8 cellular contexts compared by ENCODE assay signal in genomic region chr3:115819785-115820384, GRCh38.
DNase-seq lines count a peak whose midpoint lies in the region; ATAC-seq and TF ChIP-seq lines count a peak whose summit lies in the region.

No MANE protein-coding gene starts in this region.

- H3K36me3 ChIP-seq in SK-N-SH (replicated peaks in 1 of 2; ENCODE audit: control insufficient read depth in 1 of 2, insufficient read depth in 2 of 2, low read length in 1 of 2): no peaks in the 10 kb centered on the region
- H3K36me3 ChIP-seq in adrenal gland (replicated peaks in 1 of 2): no peaks in the 10 kb centered on the region
- no peaks in the 10 kb centered on the region for H3K36me3 ChIP-seq in sigmoid colon

- CTCF ChIA-PET in SK-N-SH (lab: Yijun Ruan, JAX): interaction anchor here (0.6 to 2.7 kb wide), 18 partner anchors 9 to 970 kb away, joined by 3 to 11 read pairs (median 3); no protein-coding TSS in a partner anchor

- H3K4me3 ChIP-seq in SK-N-SH (ENCODE audit: low read depth in 2 of 2, low read length in 1 of 2) (no peak overlapping the region; a peak in 1 of 4 replicates), adrenal gland (no peak overlapping the region), sigmoid colon (no peak overlapping the region)

- intact Hi-C loops in adrenal gland (cut with DNase I) (loop anchor here in 1 of 2 donors (10.0 kb wide), 1 partner anchor 605 kb away; no protein-coding TSS in a partner anchor), left ventricle myocardium superior (cut with micrococcal nuclease) (no loop called here), sigmoid colon (cut with DNase I) (loop anchor here (5.0 kb wide), 1 partner anchor 937 kb away; no protein-coding TSS in a partner anchor)

- peak; percentile 14 to 24 for DNase-seq in activated CD8-positive, alpha-beta memory T cell treated with anti-CD3 and anti-CD28 coated beads for 1 hour (ENCODE audit: extremely low read depth in 1 of 2, low read depth in 1 of 2)
- no peak for DNase-seq in activated CD8-positive, alpha-beta memory T cell treated with anti-CD3 and anti-CD28 coated beads for 24 hours
- peak; percentile 75 for DNase-seq in NCI-H1092 (lab: John Stamatoyannopoulos, UW)
- DNase-seq in SK-N-SH: peak; percentile 57
- DNase-seq in adrenal gland: peak; percentile 66 to 92 (median 69)
- peak; percentile 38 for DNase-seq in left ventricle myocardium superior
- DNase-seq in sigmoid colon: peak; percentile 73

- no peak overlapping the region for H3K9ac ChIP-seq in SK-N-SH

- peaks cover 2% of the 10 kb centered on the region for H3F3A ChIP-seq in SK-N-SH (replicated peaks; ENCODE audit: insufficient read depth)

- no peaks in the 10 kb centered on the region for H3K79me2 ChIP-seq in SK-N-SH (ENCODE audit: insufficient read depth)

- TF ChIP-seq RAD21 in SK-N-SH (IDR thresholded peaks at IDR 0.05; ENCODE audit: low read length): peak; percentile 91

- no peaks in the 10 kb centered on the region for H3K27me3 ChIP-seq in SK-N-SH (ENCODE audit: insufficient read depth)
- H3K27me3 ChIP-seq in adrenal gland: no peaks in the 10 kb centered on the region
- no peaks in the 10 kb centered on the region for H3K27me3 ChIP-seq in sigmoid colon

- H3K9me3 ChIP-seq in SK-N-SH (no peaks in the 10 kb centered on the region), adrenal gland (replicated peaks in 1 of 3) (no peaks in the 10 kb centered on the region), sigmoid colon (no peaks in the 10 kb centered on the region)

- ATAC-seq in HG02678 (IDR thresholded peaks at IDR 0.05; ENCODE audit: unreplicated experiment) (peak; percentile 98), left ventricle myocardium superior (peak; percentile 79)

- TF ChIP-seq POLR2A in adrenal gland (IDR thresholded peaks at IDR 0.05) (peak in 1 of 2 donors; percentile 6), sigmoid colon (IDR thresholded peaks at IDR 0.05) (no peak)

- TF ChIP-seq EP300 in SK-N-SH (IDR thresholded peaks at IDR 0.05; ENCODE audit: borderline replicate concordance in 1 of 2, low read depth in 1 of 2, low read length in 1 of 2) (no peak), sigmoid colon (IDR thresholded peaks at IDR 0.05) (no peak)

- WGBS in SK-N-SH (ENCODE audit: low lambda C conversion rate): 52% methylated on average over 6 of the region's 6 CpGs
- WGBS in adrenal gland, 4 donors: 48 to 62% (median 58%) methylated on average over 6 of the region's 6 CpGs
- WGBS in sigmoid colon, 2 donors: 52 to 54% methylated on average over 6 of the region's 6 CpGs

- H3K9me2 ChIP-seq in SK-N-SH: no peaks in the 10 kb centered on the region

- H4K20me1 ChIP-seq in SK-N-SH (ENCODE audit: insufficient read depth): no peaks in the 10 kb centered on the region

- peaks cover 0 to 2% of the 10 kb centered on the region in 2 experiments; a peak in 2 of 4 replicates for H3K4me1 ChIP-seq in SK-N-SH (ENCODE audit: control insufficient read depth in 1 of 2, insufficient read depth in 2 of 2, low read depth in 1 of 2, low read length in 1 of 2)
- H3K4me1 ChIP-seq in adrenal gland (replicated peaks in 1 of 2): no peaks in the 10 kb centered on the region
- H3K4me1 ChIP-seq in sigmoid colon: no peaks in the 10 kb centered on the region

- H3K4me2 ChIP-seq in SK-N-SH: no peak overlapping the region

- POLR2A ChIA-PET in SK-N-SH (lab: Yijun Ruan, JAX): no interaction called here

- TF ChIP-seq CTCF in SK-N-SH (IDR thresholded peaks at IDR 0.05): peak; percentile 100
- peak; percentile 79 to 98 (median 93) for TF ChIP-seq CTCF in adrenal gland (IDR thresholded peaks at IDR 0.05)
- peak; percentile 85 to 94 (median 88) for TF ChIP-seq CTCF in sigmoid colon (IDR thresholded peaks at IDR 0.05)

- no peak overlapping the region for H3K27ac ChIP-seq in SK-N-SH (ENCODE audit: low read depth in 2 of 2, low read length in 1 of 2)
- H3K27ac ChIP-seq in adrenal gland: no peak overlapping the region
- no peak overlapping the region for H3K27ac ChIP-seq in sigmoid colon

- no peak overlapping the region for H2AFZ ChIP-seq in SK-N-SH (ENCODE audit: low read depth)

TF ChIP-seq in SK-N-SH, 30 proteins besides CTCF, POLR2A, EP300 and RAD21:
- TF ChIP-seq FOSL2 (IDR thresholded peaks at IDR 0.05; ENCODE audit: borderline replicate concordance, low read depth) (peak; percentile 50; the same call in 1 of the 2 replicates), RCOR1 (IDR thresholded peaks at IDR 0.05; ENCODE audit: low read length) (peak; percentile 72; the same call in 1 of the 2 replicates), TEAD4 (IDR thresholded peaks at IDR 0.05; ENCODE audit: borderline replicate concordance, insufficient read depth) (no peak), NRF1 (IDR thresholded peaks at IDR 0.05; ENCODE audit: low read depth, low read length) (no peak), CHD2 (IDR thresholded peaks at IDR 0.05; ENCODE audit: low read length, partially characterized antibody) (peak; percentile 43), RFX5 (IDR thresholded peaks at IDR 0.05; ENCODE audit: low read length) (no peak), YY1 (IDR thresholded peaks at IDR 0.05; ENCODE audit: low read depth) (no peak), SMC3 (IDR thresholded peaks at IDR 0.05; ENCODE audit: low read depth, low read length) (peak; percentile 92), MEF2A (IDR thresholded peaks at IDR 0.05; ENCODE audit: borderline replicate concordance, low read depth) (no peak), JUND (IDR thresholded peaks at IDR 0.05) (no peak; the same call in 1 of the 2 replicates), GABPA (IDR thresholded peaks at IDR 0.05; ENCODE audit: low read depth) (no peak)
- TF ChIP-seq, protein P1, sequence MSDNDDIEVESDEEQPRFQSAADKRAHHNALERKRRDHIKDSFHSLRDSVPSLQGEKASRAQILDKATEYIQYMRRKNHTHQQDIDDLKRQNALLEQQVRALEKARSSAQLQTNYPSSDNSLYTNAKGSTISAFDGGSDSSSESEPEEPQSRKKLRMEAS (IDR thresholded peaks at IDR 0.05; ENCODE audit: low read depth): 0 out of 2 replicates have a peak, but pooled peaks have one; percentile 41
- TF ChIP-seq, protein P2, sequence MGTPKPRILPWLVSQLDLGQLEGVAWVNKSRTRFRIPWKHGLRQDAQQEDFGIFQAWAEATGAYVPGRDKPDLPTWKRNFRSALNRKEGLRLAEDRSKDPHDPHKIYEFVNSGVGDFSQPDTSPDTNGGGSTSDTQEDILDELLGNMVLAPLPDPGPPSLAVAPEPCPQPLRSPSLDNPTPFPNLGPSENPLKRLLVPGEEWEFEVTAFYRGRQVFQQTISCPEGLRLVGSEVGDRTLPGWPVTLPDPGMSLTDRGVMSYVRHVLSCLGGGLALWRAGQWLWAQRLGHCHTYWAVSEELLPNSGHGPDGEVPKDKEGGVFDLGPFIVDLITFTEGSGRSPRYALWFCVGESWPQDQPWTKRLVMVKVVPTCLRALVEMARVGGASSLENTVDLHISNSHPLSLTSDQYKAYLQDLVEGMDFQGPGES (IDR thresholded peaks at IDR 0.05; ENCODE audit: low read depth, low read length): no peak
TF ChIP-seq in SK-N-SH: peak in this region for 5.
